ENCODE assay signal across 8 cellular contexts in the genomic region with DNA sequence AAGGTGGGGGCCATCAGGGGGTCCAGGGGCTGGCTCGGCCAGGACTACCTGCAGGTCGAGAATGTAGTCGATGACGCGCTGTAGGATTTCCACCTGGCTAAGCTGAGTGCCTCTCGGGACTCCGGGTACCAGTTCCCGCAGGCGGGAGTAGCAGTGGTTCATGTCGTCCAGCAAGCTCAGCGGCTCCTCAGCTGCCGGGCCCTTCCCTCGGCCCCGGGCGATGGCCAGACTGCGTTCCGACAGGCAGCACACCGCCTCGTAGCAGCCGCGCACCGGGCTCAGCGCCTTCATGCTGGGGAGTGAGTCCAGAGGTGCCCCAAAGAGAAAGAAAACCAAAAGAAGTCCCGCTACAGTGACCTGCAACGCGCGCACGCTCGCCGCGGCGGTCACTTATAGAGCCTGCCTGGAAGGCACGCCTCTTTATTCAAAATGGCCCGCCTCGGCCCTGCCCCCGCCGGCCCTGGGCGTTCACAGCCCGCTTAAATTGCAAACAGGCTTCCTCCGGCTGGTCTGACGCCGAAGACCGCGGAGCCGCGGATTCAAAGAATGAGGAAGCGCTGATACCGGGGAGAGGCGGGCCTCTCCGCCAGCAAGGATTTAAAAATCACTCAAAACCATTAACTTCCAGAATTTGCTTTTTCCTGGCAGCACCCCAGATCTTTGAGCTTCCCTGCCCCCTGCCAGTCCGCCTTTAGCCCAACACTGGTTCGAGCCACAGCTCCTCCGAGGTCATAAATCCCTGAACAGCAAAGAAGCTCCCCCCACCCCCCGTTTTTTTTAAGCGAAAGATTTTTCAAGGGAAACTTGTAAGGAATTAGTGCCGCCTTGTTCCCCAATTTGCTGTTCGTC. TPM values are rescaled to one million over a fixed set of nuclear protein-coding genes. Genes with fewer than 3 reads are reported as not detected.
DNase-seq lines count a peak whose midpoint lies in the region; ATAC-seq and TF ChIP-seq lines count a peak whose summit lies in the region.

A gene with protein sequence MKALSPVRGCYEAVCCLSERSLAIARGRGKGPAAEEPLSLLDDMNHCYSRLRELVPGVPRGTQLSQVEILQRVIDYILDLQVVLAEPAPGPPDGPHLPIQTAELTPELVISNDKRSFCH (minus strand): TSS at position 366 of the 849 bp plus-strand sequence. CDS start 75 bp downstream, at position 291.

- no peaks in the 10 kb centered on the region for H3K9me3 ChIP-seq in transverse colon

- peak; percentile 68 for ATAC-seq in HG02610 (IDR thresholded peaks at IDR 0.05; ENCODE audit: unreplicated experiment)
- peak; percentile 82 for ATAC-seq in Right ventricle myocardium superior (ENCODE audit: poor library complexity)

- 1% methylated on average over 7 to 53 of the region's 57 CpGs for WGBS in transverse colon (ENCODE audit: low coverage in 1 of 2), 2 donors

- TF ChIP-seq EP300 in transverse colon (IDR thresholded peaks at IDR 0.05; ENCODE audit: low read depth), result no peak

- in situ Hi-C loops in transverse colon (cut with MboI; ENCODE audit: low pct_ligation_motif_present in 1 of 4, low pct_unique_long_range_greater_than_20kb in 1 of 4, low sequenced_read_pairs in 3 of 4), result no loop called here

- peak within 1 kb of the TSS; percentile 43 to 83 (median 74) for H3K4me3 ChIP-seq in transverse colon

- TF ChIP-seq CTCF in transverse colon (IDR thresholded peaks at IDR 0.05), result no peak

- no peaks in the 10 kb centered on the region for H3K36me3 ChIP-seq in transverse colon

- intact Hi-C loops in Right ventricle myocardium superior (cut with DNase I) (no loop called here), transverse colon (cut with DNase I; ENCODE audit: low total_unique reads) (no loop called here)

- TF ChIP-seq POLR2A in GM10847 (IDR thresholded peaks at IDR 0.05; ENCODE audit: extremely low read depth, insufficient read length) (peak; percentile 98), transverse colon (IDR thresholded peaks at IDR 0.05) (peak; percentile 99)

- H3K27me3 ChIP-seq in transverse colon, result no peaks in the 10 kb centered on the region

- DNase-seq in NCI-H1105 treated with DMSO at 0.1 percent for 48 hours (lab: John Stamatoyannopoulos, UW) (peak; percentile 94), SW480 (ENCODE audit: low spot score) (peak; percentile 86), Right ventricle myocardium superior (peak; percentile 99), pons (ENCODE audit: low spot score) (peak; percentile 94), transverse colon (peak; percentile 98)
- DNase-seq in activated naive CD8-positive, alpha-beta T cell treated with anti-CD3 and anti-CD28 coated beads, Interleukin-2, amount 50 U/mL, for 16 hours (ENCODE audit: low read depth, low spot score), result peak; percentile 83

- peak within 1 kb of the TSS; percentile 96 to 98 (median 96) for H3K27ac ChIP-seq in transverse colon

- H3K4me1 ChIP-seq in transverse colon, result peaks cover 28 to 86% (median 73%) of the 10 kb centered on the region in 4 donors

RNA-seq across cellular contexts. Expression of the gene that starts here (rescaled TPM):
- total RNA-seq in Right ventricle myocardium superior (73.0 TPM), transverse colon (100 to 1,000 TPM; 174 to 363 (median 253) TPM)

Comparison
In these comparisons a context has a peak if more than half of its experiments do, and no peak if none do; other contexts are left out.
1. Peak in every context shown above with its lines: DNase-seq, ATAC-seq, H3K4me3 ChIP-seq and H3K27ac ChIP-seq.